Comparison of ENCODE assay signal across 28 cellular contexts in genomic region chr16:14641206-14641605, GRCh38. TPM values are rescaled to one million over a fixed set of nuclear protein-coding genes. Genes with fewer than 3 reads are reported as not detected.
A peak's percentile ranks its signal among the peaks of the same experiment; 100 is the strongest.
DNase-seq lines count a peak whose midpoint lies in the region; ATAC-seq and TF ChIP-seq lines count a peak whose summit lies in the region.
"Had no signal": no experiment of that assay in that cellular context is flagged by ENCODE, and none has a peak within 500 bp of the region (broad histone marks: within the 10 kb centered on the region; RNA-seq: fewer than 3 reads in every experiment).

No MANE protein-coding gene starts in this region.

- peaks cover 9% of the 10 kb centered on the region for H3K79me2 ChIP-seq in trophoblast cell (ENCODE audit: control insufficient read depth, insufficient read depth, low read length, poor library complexity)

- no peaks in the 10 kb centered on the region for H3K9me3 Mint-ChIP-seq in activated CD4-positive, alpha-beta T cell treated with anti-CD3 and anti-CD28 coated beads for 36 hours (ENCODE audit: low read depth)
- H3K9me3 Mint-ChIP-seq in activated T-helper 1 cell treated with anti-CD3 and anti-CD28 coated beads, Interleukin-12 subunit alpha, Interleukin-12 subunit beta, Interleukin-2, Interleukin-4 antibody, amounts not matched to agents 30 ng/mL and 10 ng/mL and 1 ng/mL, durations not matched to agents 14 hours and 24 hours and 36 hours: no peaks in the 10 kb centered on the region
- H3K9me3 Mint-ChIP-seq: natural killer cell; stimulated activated memory B cell treated with anti-CD40 and anti-IgM and Interleukin-4, amounts not matched to agents 10 μg/mL and 1 μg/mL and 100 μg/mL, for 72 hours; T-helper 2 cell treated with Interferon-gamma antibody and Interleukin-4, amounts not matched to agents 5 μg/mL and 100 μg/mL, for 36 hours had no signal

- CTCF ChIA-PET in activated CD4-positive, alpha-beta T cell treated with anti-CD3 and anti-CD28 coated beads for 36 hours (lab: Charles Lee): interaction anchor here (0.6 kb wide), 1 partner anchor 54 kb away, joined by 3 read pairs; no protein-coding TSS in a partner anchor

- H3K23ac ChIP-seq in trophoblast cell (ENCODE audit: low read length): no peak overlapping the region

- H2AK5ac ChIP-seq in trophoblast cell (ENCODE audit: low read length): no peak overlapping the region

- no peak overlapping the region for H3K4me3 Mint-ChIP-seq in activated CD4-positive, alpha-beta T cell treated with anti-CD3 and anti-CD28 coated beads for 36 hours
- no peak overlapping the region for H3K4me3 Mint-ChIP-seq in activated T-helper 1 cell treated with anti-CD3 and anti-CD28 coated beads, Interleukin-12 subunit alpha, Interleukin-12 subunit beta, Interleukin-2, Interleukin-4 antibody, amounts not matched to agents 30 ng/mL and 10 ng/mL and 1 ng/mL, durations not matched to agents 14 hours and 24 hours and 36 hours
- H3K4me3 Mint-ChIP-seq: natural killer cell; stimulated activated memory B cell treated with anti-CD40 and anti-IgM and Interleukin-4, amounts not matched to agents 10 μg/mL and 1 μg/mL and 100 μg/mL, for 72 hours; T-helper 2 cell treated with Interferon-gamma antibody and Interleukin-4, amounts not matched to agents 5 μg/mL and 100 μg/mL, for 36 hours had no signal

- no peak overlapping the region for H2AFZ ChIP-seq in trophoblast cell (ENCODE audit: insufficient read depth, low read length, poor library complexity)

- H3K4me2 ChIP-seq in trophoblast cell (ENCODE audit: low read length): no peak overlapping the region

- H3K36me3 Mint-ChIP-seq in activated CD4-positive, alpha-beta T cell treated with anti-CD3 and anti-CD28 coated beads for 36 hours (ENCODE audit: low read depth): peaks cover 25% of the 10 kb centered on the region
- H3K36me3 Mint-ChIP-seq in activated T-helper 1 cell treated with anti-CD3 and anti-CD28 coated beads, Interleukin-12 subunit alpha, Interleukin-12 subunit beta, Interleukin-2, Interleukin-4 antibody, amounts not matched to agents 30 ng/mL and 10 ng/mL and 1 ng/mL, durations not matched to agents 14 hours and 24 hours and 36 hours (ENCODE audit: low read depth): peaks cover 12% of the 10 kb centered on the region
- H3K36me3 Mint-ChIP-seq: natural killer cell had no signal

- DNase-seq in activated CD4-positive, alpha-beta T cell treated with anti-CD3 and anti-CD28 coated beads for 36 hours: no peak
- no peak for DNase-seq in activated CD4-positive, alpha-beta T cell treated with anti-CD3 and anti-CD28 coated beads for 48 hours
- no peak for DNase-seq in activated T-helper 1 cell treated with anti-CD3 and anti-CD28 coated beads, Interleukin-12 subunit alpha, Interleukin-12 subunit beta, Interleukin-2, Interleukin-4 antibody, amounts not matched to agents 30 ng/mL and 10 ng/mL and 1 ng/mL, durations not matched to agents 14 hours and 24 hours and 36 hours (ENCODE audit: low spot score)
- no peak for DNase-seq in trophoblast cell
- no peak for DNase-seq in GM20000 (ENCODE audit: low spot score)
- no peak for DNase-seq in left ventricle myocardium inferior
- DNase-seq in activated effector memory CD4-positive, alpha-beta T cell treated with Interleukin-2 at 50 U/mL for 16 hours: no peak
- DNase-seq: 8988T; activated CD4-positive, alpha-beta T cell treated with anti-CD3 and anti-CD28 coated beads for 4 hours; activated T-cell treated with anti-CD3 and anti-CD28 coated beads, Interleukin-2, amount 50 U/mL, for 1 hour; amygdala; brain microvascular endothelial cell; cerebellar nuclear complex; dorsolateral prefrontal cortex; hypothalamus; natural killer cell; NCI-H2107; NCI-H345; SHP77 treated with DMSO at 0.1 percent for 48 hours had no signal

- peaks cover 57% of the 10 kb centered on the region for H3K36me3 ChIP-seq in iPS-20b (ENCODE audit: insufficient read depth, low read depth, low read length)
- H3K36me3 ChIP-seq in trophoblast cell (ENCODE audit: control insufficient read depth in 1 of 2, insufficient read depth in 2 of 2, low read length in 2 of 2): peaks cover 26 to 33% of the 10 kb centered on the region in 2 experiments
- peaks cover 46% of the 10 kb centered on the region for H3K36me3 ChIP-seq in left ventricle myocardium inferior

- TF ChIP-seq CTCF in GM20000 (IDR thresholded peaks at IDR 0.05; ENCODE audit: extremely low read depth, missing control alignments) (no peak), left ventricle myocardium inferior (IDR thresholded peaks at IDR 0.05; ENCODE audit: borderline replicate concordance) (no peak)

- no peaks in the 10 kb centered on the region for H3K27me3 Mint-ChIP-seq in activated CD4-positive, alpha-beta T cell treated with anti-CD3 and anti-CD28 coated beads for 36 hours
- no peaks in the 10 kb centered on the region for H3K27me3 Mint-ChIP-seq in activated T-helper 1 cell treated with anti-CD3 and anti-CD28 coated beads, Interleukin-12 subunit alpha, Interleukin-12 subunit beta, Interleukin-2, Interleukin-4 antibody, amounts not matched to agents 30 ng/mL and 10 ng/mL and 1 ng/mL, durations not matched to agents 14 hours and 24 hours and 36 hours (ENCODE audit: insufficient read depth)
- H3K27me3 Mint-ChIP-seq: stimulated activated memory B cell treated with anti-CD40 and anti-IgM and Interleukin-4, amounts not matched to agents 10 μg/mL and 1 μg/mL and 100 μg/mL, for 72 hours had no signal

- H3K27ac Mint-ChIP-seq in activated CD4-positive, alpha-beta T cell treated with anti-CD3 and anti-CD28 coated beads for 36 hours: peak overlapping the region; percentile 20
- peak overlapping the region; percentile 72 for H3K27ac Mint-ChIP-seq in activated T-helper 1 cell treated with anti-CD3 and anti-CD28 coated beads, Interleukin-12 subunit alpha, Interleukin-12 subunit beta, Interleukin-2, Interleukin-4 antibody, amounts not matched to agents 30 ng/mL and 10 ng/mL and 1 ng/mL, durations not matched to agents 14 hours and 24 hours and 36 hours
- H3K27ac Mint-ChIP-seq: stimulated activated memory B cell treated with anti-CD40 and anti-IgM and Interleukin-4, amounts not matched to agents 10 μg/mL and 1 μg/mL and 100 μg/mL, for 72 hours; T-helper 2 cell treated with Interferon-gamma antibody and Interleukin-4, amounts not matched to agents 5 μg/mL and 100 μg/mL, for 36 hours had no signal

- H3K4me1 ChIP-seq in iPS-20b (ENCODE audit: insufficient read depth, low read length) (peaks cover 26% of the 10 kb centered on the region), trophoblast cell (ENCODE audit: control insufficient read depth in 1 of 2, insufficient read depth in 2 of 2, low read length in 2 of 2) (no peaks in the 10 kb centered on the region), left ventricle myocardium inferior (peaks cover 21% of the 10 kb centered on the region)

- no peaks in the 10 kb centered on the region for H3K79me1 ChIP-seq in trophoblast cell (ENCODE audit: low read length)

- intact Hi-C loops in activated CD4-positive, alpha-beta T cell treated with anti-CD3 and anti-CD28 coated beads for 36 hours (cut with DNase I, micrococcal nuclease): no loop called here
- intact Hi-C loops in activated T-helper 1 cell treated with anti-CD3 and anti-CD28 coated beads, Interleukin-12 subunit alpha, Interleukin-12 subunit beta, Interleukin-2, Interleukin-4 antibody, amounts not matched to agents 30 ng/mL and 10 ng/mL and 1 ng/mL, durations not matched to agents 14 hours and 24 hours and 36 hours (cut with micrococcal nuclease): no loop called here
- intact Hi-C loops in left ventricle myocardium inferior (cut with micrococcal nuclease): no loop called here

- H2BK12ac ChIP-seq in trophoblast cell (ENCODE audit: low read length): no peak overlapping the region

- H3K4me3 ChIP-seq in iPS-20b (ENCODE audit: low read length): no peak overlapping the region
- no peak overlapping the region for H3K4me3 ChIP-seq in trophoblast cell (ENCODE audit: low read depth, low read length)
- H3K4me3 ChIP-seq in left ventricle myocardium inferior: no peak overlapping the region
- H3K4me3 ChIP-seq: dorsolateral prefrontal cortex had no signal

- peaks cover 28% of the 10 kb centered on the region for H3K4me1 Mint-ChIP-seq in activated CD4-positive, alpha-beta T cell treated with anti-CD3 and anti-CD28 coated beads for 36 hours
- peaks cover 34% of the 10 kb centered on the region for H3K4me1 Mint-ChIP-seq in activated T-helper 1 cell treated with anti-CD3 and anti-CD28 coated beads, Interleukin-12 subunit alpha, Interleukin-12 subunit beta, Interleukin-2, Interleukin-4 antibody, amounts not matched to agents 30 ng/mL and 10 ng/mL and 1 ng/mL, durations not matched to agents 14 hours and 24 hours and 36 hours (ENCODE audit: low read depth)

- no peak overlapping the region for H4K8ac ChIP-seq in trophoblast cell (ENCODE audit: low read depth, low read length)

- H3K27me3 ChIP-seq in iPS-20b (ENCODE audit: insufficient read depth, low read length) (no peaks in the 10 kb centered on the region), trophoblast cell (ENCODE audit: insufficient read depth, low read length) (no peaks in the 10 kb centered on the region), left ventricle myocardium inferior (ENCODE audit: low read depth) (no peaks in the 10 kb centered on the region)
- H3K27me3 ChIP-seq: brain microvascular endothelial cell, dorsolateral prefrontal cortex had no signal

- POLR2A ChIA-PET in activated CD4-positive, alpha-beta T cell treated with anti-CD3 and anti-CD28 coated beads for 36 hours (lab: Charles Lee): no interaction called here

- H3K9me3 ChIP-seq in iPS-20b (ENCODE audit: insufficient read depth, low read depth, low read length) (no peaks in the 10 kb centered on the region), trophoblast cell (ENCODE audit: insufficient read depth, low read depth, low read length) (no peaks in the 10 kb centered on the region), left ventricle myocardium inferior (replicated peaks) (no peaks in the 10 kb centered on the region)

- H3K4ac ChIP-seq in trophoblast cell (ENCODE audit: low read depth, low read length): peak overlapping the region; percentile 62

- ATAC-seq in activated CD4-positive, alpha-beta T cell treated with anti-CD3 and anti-CD28 coated beads for 36 hours: no peak
- ATAC-seq: left lobe of liver; stimulated activated memory B cell treated with anti-CD40 and anti-IgM and Interleukin-4, amounts not matched to agents 10 μg/mL and 1 μg/mL and 100 μg/mL, for 72 hours had no signal

- H3K18ac ChIP-seq in trophoblast cell (ENCODE audit: low read length): no peak overlapping the region

- H2BK120ac ChIP-seq in trophoblast cell (ENCODE audit: insufficient read depth, low read length, poor library complexity): no peak overlapping the region

- H3K14ac ChIP-seq in trophoblast cell (ENCODE audit: low read length): no peak overlapping the region

- H3K27ac ChIP-seq in iPS-20b (ENCODE audit: low read length) (peak overlapping the region; percentile 5), trophoblast cell (ENCODE audit: low read depth, low read length) (no peak overlapping the region), left ventricle myocardium inferior (replicated peaks) (no peak overlapping the region)
- H3K27ac ChIP-seq: brain microvascular endothelial cell, C4-2B, dorsolateral prefrontal cortex had no signal

- no peak overlapping the region for H4K12ac ChIP-seq in trophoblast cell (ENCODE audit: low read depth, low read length)

- H2BK5ac ChIP-seq in trophoblast cell (ENCODE audit: low read depth, low read length, poor library complexity): no peak overlapping the region

- H3K9ac ChIP-seq in iPS-20b (ENCODE audit: low read depth, low read length): peak overlapping the region; percentile 1; the same call in 1 of the 2 replicates
- H3K9ac ChIP-seq in trophoblast cell (ENCODE audit: low read length): no peak overlapping the region

- H4K91ac ChIP-seq in trophoblast cell (ENCODE audit: low read depth, low read length): no peak overlapping the region

- WGBS in trophoblast cell (ENCODE audit: extremely low coverage, insufficient coverage, insufficient read length): no CpG with 5 or more reads among the region's 8 CpGs

RNA-seq across cellular contexts. Expression of gene BFAR, which starts 8.5 kb away (rescaled TPM):
- 10 to 100 TPM; 54.8 to 57.5 TPM for total RNA-seq in activated CD4-positive, alpha-beta T cell treated with anti-CD3 and anti-CD28 coated beads for 36 hours
- 59.8 and 64.8 TPM in 2 replicates for total RNA-seq in activated T-helper 1 cell treated with anti-CD3 and anti-CD28 coated beads, Interleukin-12 subunit alpha, Interleukin-12 subunit beta, Interleukin-2, Interleukin-4 antibody, amounts not matched to agents 30 ng/mL and 10 ng/mL and 1 ng/mL, durations not matched to agents 14 hours and 24 hours and 36 hours
- 49.8 and 52.2 TPM in 2 replicates for polyA plus RNA-seq in trophoblast cell (2013)
- total RNA-seq in left ventricle myocardium inferior: 28.6 TPM

RNA-seq across cellular contexts. Expression of gene PARN, which starts 11.1 kb away (rescaled TPM):
- total RNA-seq in activated CD4-positive, alpha-beta T cell treated with anti-CD3 and anti-CD28 coated beads for 36 hours: 10 to 100 TPM; 46.4 to 64.1 TPM
- 54.2 and 55.4 TPM in 2 replicates for total RNA-seq in activated T-helper 1 cell treated with anti-CD3 and anti-CD28 coated beads, Interleukin-12 subunit alpha, Interleukin-12 subunit beta, Interleukin-2, Interleukin-4 antibody, amounts not matched to agents 30 ng/mL and 10 ng/mL and 1 ng/mL, durations not matched to agents 14 hours and 24 hours and 36 hours
- polyA plus RNA-seq in trophoblast cell (2013): 24.4 and 25.2 TPM in 2 replicates
- 16.8 TPM for total RNA-seq in left ventricle myocardium inferior

RNA-seq across cellular contexts. Expression of gene PLA2G10, which starts 52.9 kb away (rescaled TPM):
- not detected for total RNA-seq in activated CD4-positive, alpha-beta T cell treated with anti-CD3 and anti-CD28 coated beads for 36 hours
- total RNA-seq in activated T-helper 1 cell treated with anti-CD3 and anti-CD28 coated beads, Interleukin-12 subunit alpha, Interleukin-12 subunit beta, Interleukin-2, Interleukin-4 antibody, amounts not matched to agents 30 ng/mL and 10 ng/mL and 1 ng/mL, durations not matched to agents 14 hours and 24 hours and 36 hours: not detected in 2 replicates
- polyA plus RNA-seq in trophoblast cell (2013): 0.42 and 0.45 TPM in 2 replicates
- total RNA-seq in left ventricle myocardium inferior: not detected
- total RNA-seq: activated CD8-positive, alpha-beta memory T cell treated with anti-CD3 and anti-CD28 coated beads for 36 hours; endothelial cell of umbilical vein; left lobe of liver; natural killer cell; omental fat pad; pulmonary artery endothelial cell had no signal
